In the genomic region with DNA sequence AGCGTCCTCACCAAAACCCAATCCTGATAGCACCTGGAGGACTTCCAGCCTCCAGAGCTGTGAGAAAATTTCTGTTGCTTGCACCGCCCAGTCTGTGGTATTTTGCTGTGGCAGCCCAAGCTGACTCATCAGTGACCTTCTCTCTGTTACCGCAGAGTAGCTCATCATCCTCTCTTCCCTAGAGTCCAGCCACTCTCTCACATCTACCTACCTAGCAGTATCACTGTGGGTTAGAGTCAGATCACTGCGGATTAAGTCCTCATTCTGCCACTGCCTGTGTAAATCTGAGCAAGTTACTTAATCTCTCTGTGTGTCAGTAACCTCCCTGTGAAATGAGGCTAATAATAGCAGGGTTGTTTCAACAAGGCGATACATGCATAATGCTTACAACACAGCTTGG, we compare ENCODE assay signal across 9 cellular contexts. TPM values are rescaled to one million over a fixed set of nuclear protein-coding genes. Genes with fewer than 3 reads are reported as not detected.
DNase-seq lines count a peak whose midpoint lies in the region; ATAC-seq and TF ChIP-seq lines count a peak whose summit lies in the region.
"Had no signal": no experiment of that assay in that cellular context is flagged by ENCODE, and none has a peak within 500 bp of the region (broad histone marks: within the 10 kb centered on the region; RNA-seq: fewer than 3 reads in every experiment).

No MANE protein-coding gene starts in this region.

- H3K36me3 ChIP-seq in MM.1S (replicated peaks; ENCODE audit: insufficient read depth, low read length), result no peaks in the 10 kb centered on the region
- no peaks in the 10 kb centered on the region for H3K36me3 ChIP-seq in kidney epithelial cell (ENCODE audit: control insufficient read depth, insufficient read depth, low read length)
- H3K36me3 ChIP-seq: heart left ventricle had no signal

- H3K9me2 ChIP-seq in MM.1S (replicated peaks; ENCODE audit: insufficient read depth, low read length), result no peaks in the 10 kb centered on the region

- H3K9ac ChIP-seq in MM.1S (ENCODE audit: low read length), result no peak overlapping the region

- DNase-seq in CD1c-positive myeloid dendritic cell (ENCODE audit: extremely low spot score) (peak; percentile 46), MM.1S (peak; percentile 87), kidney epithelial cell (ENCODE audit: low read depth) (peak; percentile 76), 8988T (no peak), nucleus accumbens (lab: John Stamatoyannopoulos, UW) (no peak), middle frontal gyrus (ENCODE audit: extremely low spot score, low spot score) (no peak)
- DNase-seq in activated CD8-positive, alpha-beta memory T cell treated with anti-CD3 and anti-CD28 coated beads, Interleukin-2, amount 50 U/mL, for 4 hours, result peak; percentile 49
- DNase-seq: heart left ventricle had no signal

- peak; percentile 78 for ATAC-seq in GM21717 (IDR thresholded peaks at IDR 0.05; ENCODE audit: unreplicated experiment)

- no peak overlapping the region for H2AFZ ChIP-seq in MM.1S (ENCODE audit: low read length)

- no peaks in the 10 kb centered on the region for H4K20me1 ChIP-seq in MM.1S (ENCODE audit: insufficient read depth, low read length)

- H3F3A ChIP-seq in MM.1S (ENCODE audit: insufficient read depth, low read length), result peaks cover 15% of the 10 kb centered on the region

- peaks cover 17% of the 10 kb centered on the region for H3K4me1 ChIP-seq in MM.1S (ENCODE audit: low read length)

- no peak overlapping the region for H3K4me2 ChIP-seq in MM.1S (ENCODE audit: low read depth, low read length)

- H3K4me3 ChIP-seq in MM.1S (ENCODE audit: low read length) (no peak overlapping the region), kidney epithelial cell (ENCODE audit: low read depth, low read length) (no peak overlapping the region)
- H3K4me3 ChIP-seq: heart left ventricle had no signal

- H3K27ac ChIP-seq in MM.1S (ENCODE audit: low read length), result peak overlapping the region; percentile 11; the same call in 1 of the 2 replicates
- H3K27ac ChIP-seq: heart left ventricle had no signal

- TF ChIP-seq CTCF in MM.1S (IDR thresholded peaks at IDR 0.05; ENCODE audit: low read length) (no peak), kidney epithelial cell (IDR thresholded peaks at IDR 0.05; ENCODE audit: insufficient read depth, low read length, poor library complexity, severe bottlenecking) (no peak)

- no peaks in the 10 kb centered on the region for H3K9me3 ChIP-seq in MM.1S (replicated peaks; ENCODE audit: insufficient read depth, low read length)
- H3K9me3 ChIP-seq: heart left ventricle had no signal

- no peaks in the 10 kb centered on the region for H3K79me2 ChIP-seq in MM.1S (ENCODE audit: low read length)

- no peaks in the 10 kb centered on the region for H3K27me3 ChIP-seq in MM.1S (replicated peaks; ENCODE audit: insufficient read depth, low read length)
- H3K27me3 ChIP-seq in kidney epithelial cell (ENCODE audit: control insufficient read depth, insufficient read depth, low read length), result no peaks in the 10 kb centered on the region
- H3K27me3 ChIP-seq: heart left ventricle had no signal

RNA-seq across cellular contexts. Expression of gene USPL1, which starts 40.3 kb away (rescaled TPM):
- 24.9 and 33.1 TPM in 2 replicates for total RNA-seq in kidney epithelial cell

Comparison
In these comparisons a context has a peak if more than half of its experiments do, and no peak if none do; other contexts are left out.
1. DNase-seq: peak in CD1c-positive myeloid dendritic cell (single experiment), MM.1S (single experiment), activated CD8-positive, alpha-beta memory T cell treated with anti-CD3 and anti-CD28 coated beads, Interleukin-2, amount 50 U/mL, for 4 hours (single experiment) and kidney epithelial cell (single experiment); none in 8988T (single experiment), nucleus accumbens (0 of 56) and middle frontal gyrus (single experiment).